ENCODE assay signal across 1 cellular context in genomic region chr12:98503343-98503592, GRCh38.
TF ChIP-seq lines count a peak whose summit lies in the region.

No MANE protein-coding gene starts in this region.

TF ChIP-seq in K562, 482 proteins besides CTCF, POLR2A, EP300 and RAD21 (continued from another document and continues in another):
- TF ChIP-seq, protein P1, sequence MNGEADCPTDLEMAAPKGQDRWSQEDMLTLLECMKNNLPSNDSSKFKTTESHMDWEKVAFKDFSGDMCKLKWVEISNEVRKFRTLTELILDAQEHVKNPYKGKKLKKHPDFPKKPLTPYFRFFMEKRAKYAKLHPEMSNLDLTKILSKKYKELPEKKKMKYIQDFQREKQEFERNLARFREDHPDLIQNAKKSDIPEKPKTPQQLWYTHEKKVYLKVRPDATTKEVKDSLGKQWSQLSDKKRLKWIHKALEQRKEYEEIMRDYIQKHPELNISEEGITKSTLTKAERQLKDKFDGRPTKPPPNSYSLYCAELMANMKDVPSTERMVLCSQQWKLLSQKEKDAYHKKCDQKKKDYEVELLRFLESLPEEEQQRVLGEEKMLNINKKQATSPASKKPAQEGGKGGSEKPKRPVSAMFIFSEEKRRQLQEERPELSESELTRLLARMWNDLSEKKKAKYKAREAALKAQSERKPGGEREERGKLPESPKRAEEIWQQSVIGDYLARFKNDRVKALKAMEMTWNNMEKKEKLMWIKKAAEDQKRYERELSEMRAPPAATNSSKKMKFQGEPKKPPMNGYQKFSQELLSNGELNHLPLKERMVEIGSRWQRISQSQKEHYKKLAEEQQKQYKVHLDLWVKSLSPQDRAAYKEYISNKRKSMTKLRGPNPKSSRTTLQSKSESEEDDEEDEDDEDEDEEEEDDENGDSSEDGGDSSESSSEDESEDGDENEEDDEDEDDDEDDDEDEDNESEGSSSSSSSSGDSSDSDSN (IDR thresholded peaks at IDR 0.05; ENCODE audit: borderline replicate concordance in 1 of 2, low read depth in 2 of 2, low read length in 2 of 2), result peak in 1 of 2 experiments; percentile 79; a peak in 1 of 4 replicates
- 0 out of 2 replicates have a peak, but pooled peaks have one; percentile 15 for TF ChIP-seq RHOXF2B (CRISPR knock-in tag; conservative IDR thresholded peaks at IDR 0.05)
- no peak for TF ChIP-seq SREBF1 (IDR thresholded peaks at IDR 0.05; ENCODE audit: borderline replicate concordance, low read depth, low read length)
- no peak for TF ChIP-seq MEF2A (IDR thresholded peaks at IDR 0.05; ENCODE audit: control insufficient read depth, low read depth, low read length)
- peak in 1 of 2 experiments; percentile 88; a peak in 2 of 4 replicates for TF ChIP-seq HDAC1 (IDR thresholded peaks at IDR 0.05)
- TF ChIP-seq DLX4 (CRISPR knock-in tag; IDR thresholded peaks at IDR 0.05), result no peak
- TF ChIP-seq TEAD2 (tag; IDR thresholded peaks at IDR 0.05), result no peak
- TF ChIP-seq HIVEP1 (CRISPR knock-in tag; IDR thresholded peaks at IDR 0.05), result no peak
- no peak for TF ChIP-seq ZNF3 (CRISPR knock-in tag; IDR thresholded peaks at IDR 0.05)
- TF ChIP-seq, protein P2, sequence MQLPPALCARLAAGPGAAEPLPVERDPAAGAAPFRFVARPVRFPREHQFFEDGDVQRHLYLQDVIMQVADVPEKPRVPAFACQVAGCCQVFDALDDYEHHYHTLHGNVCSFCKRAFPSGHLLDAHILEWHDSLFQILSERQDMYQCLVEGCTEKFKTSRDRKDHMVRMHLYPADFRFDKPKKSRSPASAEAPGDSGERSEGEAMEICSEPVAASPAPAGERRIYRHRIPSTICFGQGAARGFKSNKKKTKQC (CRISPR knock-in tag; IDR thresholded peaks at IDR 0.05), result 0 out of 2 replicates have a peak, but pooled peaks have one; percentile 9
- TF ChIP-seq, protein P3, sequence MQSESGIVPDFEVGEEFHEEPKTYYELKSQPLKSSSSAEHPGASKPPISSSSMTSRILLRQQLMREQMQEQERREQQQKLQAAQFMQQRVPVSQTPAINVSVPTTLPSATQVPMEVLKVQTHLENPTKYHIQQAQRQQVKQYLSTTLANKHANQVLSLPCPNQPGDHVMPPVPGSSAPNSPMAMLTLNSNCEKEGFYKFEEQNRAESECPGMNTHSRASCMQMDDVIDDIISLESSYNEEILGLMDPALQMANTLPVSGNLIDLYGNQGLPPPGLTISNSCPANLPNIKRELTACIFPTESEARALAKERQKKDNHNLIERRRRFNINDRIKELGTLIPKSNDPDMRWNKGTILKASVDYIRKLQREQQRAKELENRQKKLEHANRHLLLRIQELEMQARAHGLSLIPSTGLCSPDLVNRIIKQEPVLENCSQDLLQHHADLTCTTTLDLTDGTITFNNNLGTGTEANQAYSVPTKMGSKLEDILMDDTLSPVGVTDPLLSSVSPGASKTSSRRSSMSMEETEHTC (IDR thresholded peaks at IDR 0.05), result no peak
- peak; percentile 6; the same call in 1 of the 2 replicates for TF ChIP-seq STAT5A (IDR thresholded peaks at IDR 0.05; ENCODE audit: borderline replicate concordance, low read length)
- no peak for TF ChIP-seq ZNF354B (CRISPR knock-in tag; IDR thresholded peaks at IDR 0.05)
- no peak for TF ChIP-seq CEBPG (CRISPR knock-in tag; IDR thresholded peaks at IDR 0.05)
- TF ChIP-seq CEBPG (tag; conservative IDR thresholded peaks at IDR 0.05 in 1 of 2, IDR thresholded peaks at IDR 0.05 in 1 of 2), result no peak
- no peak for TF ChIP-seq KAT2B (IDR thresholded peaks at IDR 0.05; ENCODE audit: low read depth, low read length)
- TF ChIP-seq GABPB1 (CRISPR knock-in tag; IDR thresholded peaks at IDR 0.05), result no peak
- TF ChIP-seq BCOR (IDR thresholded peaks at IDR 0.05), result no peak
- TF ChIP-seq XRCC4 (IDR thresholded peaks at IDR 0.05; ENCODE audit: extremely low read depth, insufficient read depth, insufficient read length), result no peak
- TF ChIP-seq, protein P4, sequence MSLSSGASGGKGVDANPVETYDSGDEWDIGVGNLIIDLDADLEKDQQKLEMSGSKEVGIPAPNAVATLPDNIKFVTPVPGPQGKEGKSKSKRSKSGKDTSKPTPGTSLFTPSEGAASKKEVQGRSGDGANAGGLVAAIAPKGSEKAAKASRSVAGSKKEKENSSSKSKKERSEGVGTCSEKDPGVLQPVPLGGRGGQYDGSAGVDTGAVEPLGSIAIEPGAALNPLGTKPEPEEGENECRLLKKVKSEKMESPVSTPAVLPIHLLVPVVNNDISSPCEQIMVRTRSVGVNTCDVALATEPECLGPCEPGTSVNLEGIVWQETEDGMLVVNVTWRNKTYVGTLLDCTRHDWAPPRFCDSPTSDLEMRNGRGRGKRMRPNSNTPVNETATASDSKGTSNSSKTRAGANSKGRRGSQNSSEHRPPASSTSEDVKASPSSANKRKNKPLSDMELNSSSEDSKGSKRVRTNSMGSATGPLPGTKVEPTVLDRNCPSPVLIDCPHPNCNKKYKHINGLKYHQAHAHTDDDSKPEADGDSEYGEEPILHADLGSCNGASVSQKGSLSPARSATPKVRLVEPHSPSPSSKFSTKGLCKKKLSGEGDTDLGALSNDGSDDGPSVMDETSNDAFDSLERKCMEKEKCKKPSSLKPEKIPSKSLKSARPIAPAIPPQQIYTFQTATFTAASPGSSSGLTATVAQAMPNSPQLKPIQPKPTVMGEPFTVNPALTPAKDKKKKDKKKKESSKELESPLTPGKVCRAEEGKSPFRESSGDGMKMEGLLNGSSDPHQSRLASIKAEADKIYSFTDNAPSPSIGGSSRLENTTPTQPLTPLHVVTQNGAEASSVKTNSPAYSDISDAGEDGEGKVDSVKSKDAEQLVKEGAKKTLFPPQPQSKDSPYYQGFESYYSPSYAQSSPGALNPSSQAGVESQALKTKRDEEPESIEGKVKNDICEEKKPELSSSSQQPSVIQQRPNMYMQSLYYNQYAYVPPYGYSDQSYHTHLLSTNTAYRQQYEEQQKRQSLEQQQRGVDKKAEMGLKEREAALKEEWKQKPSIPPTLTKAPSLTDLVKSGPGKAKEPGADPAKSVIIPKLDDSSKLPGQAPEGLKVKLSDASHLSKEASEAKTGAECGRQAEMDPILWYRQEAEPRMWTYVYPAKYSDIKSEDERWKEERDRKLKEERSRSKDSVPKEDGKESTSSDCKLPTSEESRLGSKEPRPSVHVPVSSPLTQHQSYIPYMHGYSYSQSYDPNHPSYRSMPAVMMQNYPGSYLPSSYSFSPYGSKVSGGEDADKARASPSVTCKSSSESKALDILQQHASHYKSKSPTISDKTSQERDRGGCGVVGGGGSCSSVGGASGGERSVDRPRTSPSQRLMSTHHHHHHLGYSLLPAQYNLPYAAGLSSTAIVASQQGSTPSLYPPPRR (CRISPR knock-in tag; IDR thresholded peaks at IDR 0.05; ENCODE audit: borderline replicate concordance), result no peak
- no peak for TF ChIP-seq RFX7 (CRISPR knock-in tag; IDR thresholded peaks at IDR 0.05)
- no peak for TF ChIP-seq HNRNPUL1 (IDR thresholded peaks at IDR 0.05; ENCODE audit: low read length)
- no peak for TF ChIP-seq GTF2A2 (tag; IDR thresholded peaks at IDR 0.05)
- no peak for TF ChIP-seq ZKSCAN8 (CRISPR knock-in tag; IDR thresholded peaks at IDR 0.05)
- TF ChIP-seq ATF1 (CRISPR knock-in tag; IDR thresholded peaks at IDR 0.05), result no peak
- no peak for TF ChIP-seq ATF1 (tag; IDR thresholded peaks at IDR 0.05)
- no peak for TF ChIP-seq MXD1 (CRISPR knock-in tag; IDR thresholded peaks at IDR 0.05; ENCODE audit: borderline replicate concordance, poor library complexity, severe bottlenecking)
- TF ChIP-seq, protein P5, sequence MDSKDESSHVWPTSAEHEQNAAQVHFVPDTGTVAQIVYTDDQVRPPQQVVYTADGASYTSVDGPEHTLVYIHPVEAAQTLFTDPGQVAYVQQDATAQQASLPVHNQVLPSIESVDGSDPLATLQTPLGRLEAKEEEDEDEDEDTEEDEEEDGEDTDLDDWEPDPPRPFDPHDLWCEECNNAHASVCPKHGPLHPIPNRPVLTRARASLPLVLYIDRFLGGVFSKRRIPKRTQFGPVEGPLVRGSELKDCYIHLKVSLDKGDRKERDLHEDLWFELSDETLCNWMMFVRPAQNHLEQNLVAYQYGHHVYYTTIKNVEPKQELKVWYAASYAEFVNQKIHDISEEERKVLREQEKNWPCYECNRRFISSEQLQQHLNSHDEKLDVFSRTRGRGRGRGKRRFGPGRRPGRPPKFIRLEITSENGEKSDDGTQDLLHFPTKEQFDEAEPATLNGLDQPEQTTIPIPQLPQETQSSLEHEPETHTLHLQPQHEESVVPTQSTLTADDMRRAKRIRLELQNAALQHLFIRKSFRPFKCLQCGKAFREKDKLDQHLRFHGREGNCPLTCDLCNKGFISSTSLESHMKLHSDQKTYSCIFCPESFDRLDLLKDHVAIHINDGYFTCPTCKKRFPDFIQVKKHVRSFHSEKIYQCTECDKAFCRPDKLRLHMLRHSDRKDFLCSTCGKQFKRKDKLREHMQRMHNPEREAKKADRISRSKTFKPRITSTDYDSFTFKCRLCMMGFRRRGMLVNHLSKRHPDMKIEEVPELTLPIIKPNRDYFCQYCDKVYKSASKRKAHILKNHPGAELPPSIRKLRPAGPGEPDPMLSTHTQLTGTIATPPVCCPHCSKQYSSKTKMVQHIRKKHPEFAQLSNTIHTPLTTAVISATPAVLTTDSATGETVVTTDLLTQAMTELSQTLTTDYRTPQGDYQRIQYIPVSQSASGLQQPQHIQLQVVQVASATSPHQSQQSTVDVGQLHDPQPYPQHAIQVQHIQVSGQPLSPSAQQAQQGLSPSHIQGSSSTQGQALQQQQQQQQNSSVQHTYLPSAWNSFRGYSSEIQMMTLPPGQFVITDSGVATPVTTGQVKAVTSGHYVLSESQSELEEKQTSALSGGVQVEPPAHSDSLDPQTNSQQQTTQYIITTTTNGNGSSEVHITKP (IDR thresholded peaks at IDR 0.05; ENCODE audit: partially characterized antibody), result no peak
- TF ChIP-seq ZNF830 (CRISPR knock-in tag; IDR thresholded peaks at IDR 0.05), result no peak
- TF ChIP-seq PHB (CRISPR knock-in tag; IDR thresholded peaks at IDR 0.05), result no peak
- TF ChIP-seq FOXJ3 (CRISPR knock-in tag; IDR thresholded peaks at IDR 0.05), result no peak
- TF ChIP-seq, protein P6, sequence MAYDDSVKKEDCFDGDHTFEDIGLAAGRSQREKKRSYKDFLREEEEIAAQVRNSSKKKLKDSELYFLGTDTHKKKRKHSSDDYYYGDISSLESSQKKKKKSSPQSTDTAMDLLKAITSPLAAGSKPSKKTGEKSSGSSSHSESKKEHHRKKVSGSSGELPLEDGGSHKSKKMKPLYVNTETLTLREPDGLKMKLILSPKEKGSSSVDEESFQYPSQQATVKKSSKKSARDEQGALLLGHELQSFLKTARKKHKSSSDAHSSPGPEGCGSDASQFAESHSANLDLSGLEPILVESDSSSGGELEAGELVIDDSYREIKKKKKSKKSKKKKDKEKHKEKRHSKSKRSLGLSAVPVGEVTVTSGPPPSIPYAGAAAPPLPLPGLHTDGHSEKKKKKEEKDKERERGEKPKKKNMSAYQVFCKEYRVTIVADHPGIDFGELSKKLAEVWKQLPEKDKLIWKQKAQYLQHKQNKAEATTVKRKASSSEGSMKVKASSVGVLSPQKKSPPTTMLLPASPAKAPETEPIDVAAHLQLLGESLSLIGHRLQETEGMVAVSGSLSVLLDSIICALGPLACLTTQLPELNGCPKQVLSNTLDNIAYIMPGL (CRISPR knock-in tag; IDR thresholded peaks at IDR 0.05), result 0 out of 2 replicates have a peak, but pooled peaks have one; percentile 15
- peak; percentile 99 for TF ChIP-seq TBP (optimal IDR thresholded peaks at IDR 0.05; ENCODE audit: low read depth, low read length)
- TF ChIP-seq HEY1 (CRISPR knock-in tag; IDR thresholded peaks at IDR 0.05; ENCODE audit: borderline replicate concordance), result no peak
- no peak for TF ChIP-seq ZFP91 (CRISPR knock-in tag; IDR thresholded peaks at IDR 0.05)
- TF ChIP-seq CBX8 (IDR thresholded peaks at IDR 0.05; ENCODE audit: borderline replicate concordance, extremely low read depth, low read depth, low read length, poor library complexity, severe bottlenecking), result no peak
- no peak for TF ChIP-seq ZNF41 (CRISPR knock-in tag; conservative IDR thresholded peaks at IDR 0.05)
- no peak for TF ChIP-seq ZNF121 (CRISPR knock-in tag; conservative IDR thresholded peaks at IDR 0.05)
- no peak for TF ChIP-seq ZMIZ1 (IDR thresholded peaks at IDR 0.05; ENCODE audit: low read depth in 2 of 2, low read length in 2 of 2)
